Comparison of ENCODE assay signal across 1 cellular context in the genomic region with DNA sequence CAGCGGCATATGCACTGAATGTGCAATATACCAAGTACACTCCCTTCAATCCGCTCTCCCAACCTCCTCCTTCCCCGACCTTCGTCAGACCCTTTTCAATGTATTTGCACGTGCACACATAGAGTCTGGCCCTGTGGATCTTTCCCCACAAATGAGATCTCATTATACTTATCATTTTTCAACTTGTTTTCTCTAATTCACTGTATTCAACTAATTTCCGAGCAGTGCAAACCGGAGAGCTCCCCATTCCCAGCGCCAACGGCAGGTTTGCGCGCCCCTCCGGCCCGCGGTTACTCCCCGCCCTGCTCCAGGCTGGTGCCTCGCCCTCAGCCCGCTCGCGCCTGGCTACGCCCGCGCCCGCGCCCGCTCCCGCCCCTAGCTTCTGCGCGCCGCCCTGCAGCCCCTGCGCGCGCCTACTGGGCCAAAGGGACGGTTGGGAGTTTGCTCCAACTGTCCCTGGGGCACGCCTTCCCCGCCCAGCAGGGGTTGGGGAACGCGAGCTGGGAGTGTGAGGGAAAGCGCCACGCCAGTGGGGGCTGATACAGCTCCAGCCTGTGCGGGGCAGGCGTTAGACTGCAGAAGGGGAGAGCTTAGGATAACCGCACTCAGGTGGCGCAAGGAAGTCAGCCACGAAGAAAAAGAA.
TF ChIP-seq lines count a peak whose summit lies in the region.

No MANE protein-coding gene starts in this region.

TF ChIP-seq in K562, 482 proteins besides CTCF, POLR2A, EP300 and RAD21 (continued from another document and continues in another):
- TF ChIP-seq TEAD1 (CRISPR knock-in tag; IDR thresholded peaks at IDR 0.05) = 0 out of 4 replicates have a peak, but pooled peaks of 1 of the 2 experiments have one; percentile 33
- peak; percentile 51; the same call in 1 of the 2 replicates for TF ChIP-seq SOX6 (IDR thresholded peaks at IDR 0.05)
- TF ChIP-seq RNF2 (IDR thresholded peaks at IDR 0.05) = peak; percentile 49; the same call in 1 of the 2 replicates
- TF ChIP-seq ZNF785 (CRISPR knock-in tag; IDR thresholded peaks at IDR 0.05) = no peak
- TF ChIP-seq ZNF274 (IDR thresholded peaks at IDR 0.05; ENCODE audit: borderline replicate concordance, low read depth, low read length) = no peak
- TF ChIP-seq NRF1 (conservative IDR thresholded peaks at IDR 0.05 in 1 of 2, IDR thresholded peaks at IDR 0.05 in 1 of 2) = peak; percentile 89 to 90
- no peak for TF ChIP-seq ZKSCAN1 (IDR thresholded peaks at IDR 0.05; ENCODE audit: low read depth, low read length)
- no peak for TF ChIP-seq XRCC4 (IDR thresholded peaks at IDR 0.05; ENCODE audit: extremely low read depth, insufficient read depth, insufficient read length)
- TF ChIP-seq L3MBTL2 (IDR thresholded peaks at IDR 0.05) = peak; percentile 98
- TF ChIP-seq ADNP (tag; IDR thresholded peaks at IDR 0.05) = no peak
- peak; percentile 86 to 91 for TF ChIP-seq MAZ (CRISPR knock-in tag; conservative IDR thresholded peaks at IDR 0.05 in 1 of 2, IDR thresholded peaks at IDR 0.05 in 1 of 2)
- TF ChIP-seq, protein P1, sequence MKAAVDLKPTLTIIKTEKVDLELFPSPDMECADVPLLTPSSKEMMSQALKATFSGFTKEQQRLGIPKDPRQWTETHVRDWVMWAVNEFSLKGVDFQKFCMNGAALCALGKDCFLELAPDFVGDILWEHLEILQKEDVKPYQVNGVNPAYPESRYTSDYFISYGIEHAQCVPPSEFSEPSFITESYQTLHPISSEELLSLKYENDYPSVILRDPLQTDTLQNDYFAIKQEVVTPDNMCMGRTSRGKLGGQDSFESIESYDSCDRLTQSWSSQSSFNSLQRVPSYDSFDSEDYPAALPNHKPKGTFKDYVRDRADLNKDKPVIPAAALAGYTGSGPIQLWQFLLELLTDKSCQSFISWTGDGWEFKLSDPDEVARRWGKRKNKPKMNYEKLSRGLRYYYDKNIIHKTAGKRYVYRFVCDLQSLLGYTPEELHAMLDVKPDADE (conservative IDR thresholded peaks at IDR 0.05; ENCODE audit: control insufficient read depth, low read depth, low read length) = no peak
- TF ChIP-seq, protein P2, sequence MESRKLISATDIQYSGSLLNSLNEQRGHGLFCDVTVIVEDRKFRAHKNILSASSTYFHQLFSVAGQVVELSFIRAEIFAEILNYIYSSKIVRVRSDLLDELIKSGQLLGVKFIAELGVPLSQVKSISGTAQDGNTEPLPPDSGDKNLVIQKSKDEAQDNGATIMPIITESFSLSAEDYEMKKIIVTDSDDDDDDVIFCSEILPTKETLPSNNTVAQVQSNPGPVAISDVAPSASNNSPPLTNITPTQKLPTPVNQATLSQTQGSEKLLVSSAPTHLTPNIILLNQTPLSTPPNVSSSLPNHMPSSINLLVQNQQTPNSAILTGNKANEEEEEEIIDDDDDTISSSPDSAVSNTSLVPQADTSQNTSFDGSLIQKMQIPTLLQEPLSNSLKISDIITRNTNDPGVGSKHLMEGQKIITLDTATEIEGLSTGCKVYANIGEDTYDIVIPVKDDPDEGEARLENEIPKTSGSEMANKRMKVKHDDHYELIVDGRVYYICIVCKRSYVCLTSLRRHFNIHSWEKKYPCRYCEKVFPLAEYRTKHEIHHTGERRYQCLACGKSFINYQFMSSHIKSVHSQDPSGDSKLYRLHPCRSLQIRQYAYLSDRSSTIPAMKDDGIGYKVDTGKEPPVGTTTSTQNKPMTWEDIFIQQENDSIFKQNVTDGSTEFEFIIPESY (CRISPR knock-in tag; IDR thresholded peaks at IDR 0.05) = 0 out of 2 replicates have a peak, but pooled peaks have one; percentile 42
- TF ChIP-seq, protein P3, sequence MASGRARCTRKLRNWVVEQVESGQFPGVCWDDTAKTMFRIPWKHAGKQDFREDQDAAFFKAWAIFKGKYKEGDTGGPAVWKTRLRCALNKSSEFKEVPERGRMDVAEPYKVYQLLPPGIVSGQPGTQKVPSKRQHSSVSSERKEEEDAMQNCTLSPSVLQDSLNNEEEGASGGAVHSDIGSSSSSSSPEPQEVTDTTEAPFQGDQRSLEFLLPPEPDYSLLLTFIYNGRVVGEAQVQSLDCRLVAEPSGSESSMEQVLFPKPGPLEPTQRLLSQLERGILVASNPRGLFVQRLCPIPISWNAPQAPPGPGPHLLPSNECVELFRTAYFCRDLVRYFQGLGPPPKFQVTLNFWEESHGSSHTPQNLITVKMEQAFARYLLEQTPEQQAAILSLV (tag; IDR thresholded peaks at IDR 0.05) = no peak
- peak; percentile 72; the same call in 1 of the 2 replicates for TF ChIP-seq HNRNPL (IDR thresholded peaks at IDR 0.05; ENCODE audit: low read depth, low read length)
- TF ChIP-seq ZC3H8 (IDR thresholded peaks at IDR 0.05) = no peak
- no peak for TF ChIP-seq ZNF668 (CRISPR knock-in tag; IDR thresholded peaks at IDR 0.05)
- no peak for TF ChIP-seq ZZZ3 (IDR thresholded peaks at IDR 0.05)
- TF ChIP-seq, protein P4, sequence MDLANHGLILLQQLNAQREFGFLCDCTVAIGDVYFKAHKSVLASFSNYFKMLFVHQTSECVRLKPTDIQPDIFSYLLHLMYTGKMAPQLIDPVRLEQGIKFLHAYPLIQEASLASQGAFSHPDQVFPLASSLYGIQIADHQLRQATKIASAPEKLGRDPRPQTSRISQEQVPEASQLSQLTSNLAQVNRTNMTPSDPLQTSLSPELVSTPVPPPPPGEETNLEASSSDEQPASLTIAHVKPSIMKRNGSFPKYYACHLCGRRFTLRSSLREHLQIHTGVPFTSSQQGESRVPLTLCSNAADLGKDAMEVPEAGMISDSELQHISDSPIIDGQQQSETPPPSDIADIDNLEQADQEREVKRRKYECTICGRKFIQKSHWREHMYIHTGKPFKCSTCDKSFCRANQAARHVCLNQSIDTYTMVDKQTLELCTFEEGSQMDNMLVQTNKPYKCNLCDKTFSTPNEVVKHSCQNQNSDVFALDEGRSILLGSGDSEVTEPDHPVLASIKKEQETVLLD (IDR thresholded peaks at IDR 0.05) = 0 out of 2 replicates have a peak, but pooled peaks have one; percentile 7
- TF ChIP-seq, protein P5, sequence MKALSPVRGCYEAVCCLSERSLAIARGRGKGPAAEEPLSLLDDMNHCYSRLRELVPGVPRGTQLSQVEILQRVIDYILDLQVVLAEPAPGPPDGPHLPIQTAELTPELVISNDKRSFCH (CRISPR knock-in tag; IDR thresholded peaks at IDR 0.05) = no peak
- TF ChIP-seq, protein P5 (tag; IDR thresholded peaks at IDR 0.05) = peak; percentile 74; the same call in 1 of the 2 replicates
- TF ChIP-seq, protein P6, sequence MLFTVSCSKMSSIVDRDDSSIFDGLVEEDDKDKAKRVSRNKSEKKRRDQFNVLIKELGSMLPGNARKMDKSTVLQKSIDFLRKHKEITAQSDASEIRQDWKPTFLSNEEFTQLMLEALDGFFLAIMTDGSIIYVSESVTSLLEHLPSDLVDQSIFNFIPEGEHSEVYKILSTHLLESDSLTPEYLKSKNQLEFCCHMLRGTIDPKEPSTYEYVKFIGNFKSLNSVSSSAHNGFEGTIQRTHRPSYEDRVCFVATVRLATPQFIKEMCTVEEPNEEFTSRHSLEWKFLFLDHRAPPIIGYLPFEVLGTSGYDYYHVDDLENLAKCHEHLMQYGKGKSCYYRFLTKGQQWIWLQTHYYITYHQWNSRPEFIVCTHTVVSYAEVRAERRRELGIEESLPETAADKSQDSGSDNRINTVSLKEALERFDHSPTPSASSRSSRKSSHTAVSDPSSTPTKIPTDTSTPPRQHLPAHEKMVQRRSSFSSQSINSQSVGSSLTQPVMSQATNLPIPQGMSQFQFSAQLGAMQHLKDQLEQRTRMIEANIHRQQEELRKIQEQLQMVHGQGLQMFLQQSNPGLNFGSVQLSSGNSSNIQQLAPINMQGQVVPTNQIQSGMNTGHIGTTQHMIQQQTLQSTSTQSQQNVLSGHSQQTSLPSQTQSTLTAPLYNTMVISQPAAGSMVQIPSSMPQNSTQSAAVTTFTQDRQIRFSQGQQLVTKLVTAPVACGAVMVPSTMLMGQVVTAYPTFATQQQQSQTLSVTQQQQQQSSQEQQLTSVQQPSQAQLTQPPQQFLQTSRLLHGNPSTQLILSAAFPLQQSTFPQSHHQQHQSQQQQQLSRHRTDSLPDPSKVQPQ (CRISPR knock-in tag; IDR thresholded peaks at IDR 0.05; ENCODE audit: borderline replicate concordance) = no peak
- no peak for TF ChIP-seq HIVEP1 (CRISPR knock-in tag; IDR thresholded peaks at IDR 0.05)
- TF ChIP-seq, protein P7, sequence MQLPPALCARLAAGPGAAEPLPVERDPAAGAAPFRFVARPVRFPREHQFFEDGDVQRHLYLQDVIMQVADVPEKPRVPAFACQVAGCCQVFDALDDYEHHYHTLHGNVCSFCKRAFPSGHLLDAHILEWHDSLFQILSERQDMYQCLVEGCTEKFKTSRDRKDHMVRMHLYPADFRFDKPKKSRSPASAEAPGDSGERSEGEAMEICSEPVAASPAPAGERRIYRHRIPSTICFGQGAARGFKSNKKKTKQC (CRISPR knock-in tag; IDR thresholded peaks at IDR 0.05) = 0 out of 2 replicates have a peak, but pooled peaks have one; percentile 55
- TF ChIP-seq NBN (IDR thresholded peaks at IDR 0.05; ENCODE audit: low read depth) = peak; percentile 43; the same call in 1 of the 2 replicates
- TF ChIP-seq CREM (IDR thresholded peaks at IDR 0.05; ENCODE audit: low read depth) = peak; percentile 34
- TF ChIP-seq ZNF239 (CRISPR knock-in tag; IDR thresholded peaks at IDR 0.05) = no peak
- no peak for TF ChIP-seq KAT8 (IDR thresholded peaks at IDR 0.05; ENCODE audit: low read depth)
- TF ChIP-seq BHLHE40 (IDR thresholded peaks at IDR 0.05; ENCODE audit: low read length) = peak; percentile 28; the same call in 1 of the 2 replicates
- TF ChIP-seq, protein P8, sequence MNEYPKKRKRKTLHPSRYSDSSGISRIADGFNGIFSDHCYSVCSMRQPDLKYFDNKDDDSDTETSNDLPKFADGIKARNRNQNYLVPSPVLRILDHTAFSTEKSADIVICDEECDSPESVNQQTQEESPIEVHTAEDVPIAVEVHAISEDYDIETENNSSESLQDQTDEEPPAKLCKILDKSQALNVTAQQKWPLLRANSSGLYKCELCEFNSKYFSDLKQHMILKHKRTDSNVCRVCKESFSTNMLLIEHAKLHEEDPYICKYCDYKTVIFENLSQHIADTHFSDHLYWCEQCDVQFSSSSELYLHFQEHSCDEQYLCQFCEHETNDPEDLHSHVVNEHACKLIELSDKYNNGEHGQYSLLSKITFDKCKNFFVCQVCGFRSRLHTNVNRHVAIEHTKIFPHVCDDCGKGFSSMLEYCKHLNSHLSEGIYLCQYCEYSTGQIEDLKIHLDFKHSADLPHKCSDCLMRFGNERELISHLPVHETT (CRISPR knock-in tag; conservative IDR thresholded peaks at IDR 0.05 in 1 of 2, IDR thresholded peaks at IDR 0.05 in 1 of 2) = peak in 1 of 2 experiments; percentile 48; a peak in 1 of 4 replicates
- TF ChIP-seq, protein P9, sequence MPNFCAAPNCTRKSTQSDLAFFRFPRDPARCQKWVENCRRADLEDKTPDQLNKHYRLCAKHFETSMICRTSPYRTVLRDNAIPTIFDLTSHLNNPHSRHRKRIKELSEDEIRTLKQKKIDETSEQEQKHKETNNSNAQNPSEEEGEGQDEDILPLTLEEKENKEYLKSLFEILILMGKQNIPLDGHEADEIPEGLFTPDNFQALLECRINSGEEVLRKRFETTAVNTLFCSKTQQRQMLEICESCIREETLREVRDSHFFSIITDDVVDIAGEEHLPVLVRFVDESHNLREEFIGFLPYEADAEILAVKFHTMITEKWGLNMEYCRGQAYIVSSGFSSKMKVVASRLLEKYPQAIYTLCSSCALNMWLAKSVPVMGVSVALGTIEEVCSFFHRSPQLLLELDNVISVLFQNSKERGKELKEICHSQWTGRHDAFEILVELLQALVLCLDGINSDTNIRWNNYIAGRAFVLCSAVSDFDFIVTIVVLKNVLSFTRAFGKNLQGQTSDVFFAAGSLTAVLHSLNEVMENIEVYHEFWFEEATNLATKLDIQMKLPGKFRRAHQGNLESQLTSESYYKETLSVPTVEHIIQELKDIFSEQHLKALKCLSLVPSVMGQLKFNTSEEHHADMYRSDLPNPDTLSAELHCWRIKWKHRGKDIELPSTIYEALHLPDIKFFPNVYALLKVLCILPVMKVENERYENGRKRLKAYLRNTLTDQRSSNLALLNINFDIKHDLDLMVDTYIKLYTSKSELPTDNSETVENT (CRISPR knock-in tag; IDR thresholded peaks at IDR 0.05) = 0 out of 2 replicates have a peak, but pooled peaks have one; percentile 10
- TF ChIP-seq, protein P10, sequence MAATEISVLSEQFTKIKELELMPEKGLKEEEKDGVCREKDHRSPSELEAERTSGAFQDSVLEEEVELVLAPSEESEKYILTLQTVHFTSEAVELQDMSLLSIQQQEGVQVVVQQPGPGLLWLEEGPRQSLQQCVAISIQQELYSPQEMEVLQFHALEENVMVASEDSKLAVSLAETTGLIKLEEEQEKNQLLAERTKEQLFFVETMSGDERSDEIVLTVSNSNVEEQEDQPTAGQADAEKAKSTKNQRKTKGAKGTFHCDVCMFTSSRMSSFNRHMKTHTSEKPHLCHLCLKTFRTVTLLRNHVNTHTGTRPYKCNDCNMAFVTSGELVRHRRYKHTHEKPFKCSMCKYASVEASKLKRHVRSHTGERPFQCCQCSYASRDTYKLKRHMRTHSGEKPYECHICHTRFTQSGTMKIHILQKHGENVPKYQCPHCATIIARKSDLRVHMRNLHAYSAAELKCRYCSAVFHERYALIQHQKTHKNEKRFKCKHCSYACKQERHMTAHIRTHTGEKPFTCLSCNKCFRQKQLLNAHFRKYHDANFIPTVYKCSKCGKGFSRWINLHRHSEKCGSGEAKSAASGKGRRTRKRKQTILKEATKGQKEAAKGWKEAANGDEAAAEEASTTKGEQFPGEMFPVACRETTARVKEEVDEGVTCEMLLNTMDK (IDR thresholded peaks at IDR 0.05; ENCODE audit: borderline replicate concordance, insufficient read depth, low read depth, low read length, poor library complexity, severe bottlenecking) = peak; percentile 2
- no peak for TF ChIP-seq RAD51 (IDR thresholded peaks at IDR 0.05; ENCODE audit: borderline replicate concordance, low read depth)
- TF ChIP-seq, protein P11, sequence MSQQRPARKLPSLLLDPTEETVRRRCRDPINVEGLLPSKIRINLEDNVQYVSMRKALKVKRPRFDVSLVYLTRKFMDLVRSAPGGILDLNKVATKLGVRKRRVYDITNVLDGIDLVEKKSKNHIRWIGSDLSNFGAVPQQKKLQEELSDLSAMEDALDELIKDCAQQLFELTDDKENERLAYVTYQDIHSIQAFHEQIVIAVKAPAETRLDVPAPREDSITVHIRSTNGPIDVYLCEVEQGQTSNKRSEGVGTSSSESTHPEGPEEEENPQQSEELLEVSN (IDR thresholded peaks at IDR 0.05; ENCODE audit: borderline replicate concordance in 1 of 2, extremely low read depth in 1 of 2, insufficient read depth in 1 of 2, insufficient read length in 1 of 2, low read depth in 1 of 2, low read length in 1 of 2, poor library complexity in 1 of 2, severe bottlenecking in 1 of 2) = peak; percentile 89 to 96
- no peak for TF ChIP-seq HOXB6 (CRISPR knock-in tag; IDR thresholded peaks at IDR 0.05; ENCODE audit: borderline replicate concordance)
- TF ChIP-seq KLF6 (CRISPR knock-in tag; IDR thresholded peaks at IDR 0.05; ENCODE audit: borderline replicate concordance) = no peak
- TF ChIP-seq, protein P12, sequence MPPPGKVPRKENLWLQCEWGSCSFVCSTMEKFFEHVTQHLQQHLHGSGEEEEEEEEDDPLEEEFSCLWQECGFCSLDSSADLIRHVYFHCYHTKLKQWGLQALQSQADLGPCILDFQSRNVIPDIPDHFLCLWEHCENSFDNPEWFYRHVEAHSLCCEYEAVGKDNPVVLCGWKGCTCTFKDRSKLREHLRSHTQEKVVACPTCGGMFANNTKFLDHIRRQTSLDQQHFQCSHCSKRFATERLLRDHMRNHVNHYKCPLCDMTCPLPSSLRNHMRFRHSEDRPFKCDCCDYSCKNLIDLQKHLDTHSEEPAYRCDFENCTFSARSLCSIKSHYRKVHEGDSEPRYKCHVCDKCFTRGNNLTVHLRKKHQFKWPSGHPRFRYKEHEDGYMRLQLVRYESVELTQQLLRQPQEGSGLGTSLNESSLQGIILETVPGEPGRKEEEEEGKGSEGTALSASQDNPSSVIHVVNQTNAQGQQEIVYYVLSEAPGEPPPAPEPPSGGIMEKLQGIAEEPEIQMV (tag; conservative IDR thresholded peaks at IDR 0.05; ENCODE audit: low read depth) = no peak
- no peak for TF ChIP-seq FOXK2 (conservative IDR thresholded peaks at IDR 0.05 in 1 of 2, IDR thresholded peaks at IDR 0.05 in 1 of 2; ENCODE audit: low read depth in 2 of 2)
